33 cellular contexts compared by ENCODE assay signal in the genomic region with DNA sequence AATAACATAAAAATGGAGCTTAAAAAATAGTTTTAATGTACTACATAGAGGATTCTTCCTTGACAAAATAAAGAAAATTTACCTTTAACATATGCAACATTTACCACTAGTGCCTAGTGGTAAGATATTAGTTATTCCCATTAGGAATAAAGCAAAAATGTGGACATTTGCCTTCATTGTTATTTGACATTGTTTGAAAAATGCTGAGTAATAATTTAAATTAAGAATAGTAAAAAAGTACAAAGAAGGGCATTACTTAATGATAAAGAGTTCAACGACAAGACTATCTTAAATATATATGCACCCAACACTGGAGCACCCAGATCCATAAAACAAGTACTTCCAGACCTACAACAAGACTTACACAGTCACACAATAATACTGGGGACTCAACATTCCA.
"Had no signal": no experiment of that assay in that cellular context is flagged by ENCODE, and none has a peak within 500 bp of the region (broad histone marks: within the 10 kb centered on the region; RNA-seq: fewer than 3 reads in every experiment).

No MANE protein-coding gene starts in this region.

- ATAC-seq: activated naive CD4-positive, alpha-beta T cell treated with anti-CD3 and anti-CD28 coated beads, Interleukin-2, amount 50 U/mL, for 72 hours; activated naive CD8-positive, alpha-beta T cell treated with anti-CD3 and anti-CD28 coated beads, Interleukin-2, amount 50 U/mL, for 24 hours; activated T-cell treated with anti-CD3 and anti-CD28 coated beads, Interleukin-2, amount 50 U/mL, for 4 hours; activated T-cell treated with anti-CD3 and anti-CD28 coated beads, Interleukin-2, amount 50 U/mL, for 72 hours; activated T-helper 17 cell treated with anti-CD3 and anti-CD28 coated beads, Interleukin-2, amount 50 U/mL, for 72 hours; body of pancreas had no signal

- H3K36me3 ChIP-seq: adrenal gland, ascending aorta, brain microvascular endothelial cell, breast epithelium, cardiac muscle cell had no signal

- H3K27ac ChIP-seq: adrenal gland, ascending aorta, body of pancreas, brain microvascular endothelial cell, breast epithelium, cardiac muscle cell had no signal

- FAIRE-seq: astrocyte had no signal

- H3K27me3 ChIP-seq: adrenal gland, ascending aorta, body of pancreas, brain microvascular endothelial cell, breast epithelium, cardiac muscle cell had no signal

- H3K4me1 ChIP-seq: adrenal gland, ascending aorta, body of pancreas, breast epithelium had no signal

- H3K4me3 ChIP-seq: adrenal gland, ascending aorta, body of pancreas, breast epithelium, cardiac muscle cell had no signal

- H3K9me3 ChIP-seq: adrenal gland, ascending aorta had no signal

- DNase-seq: activated effector memory CD4-positive, alpha-beta T cell treated with anti-CD3 and anti-CD28 coated beads, Interleukin-2, amount 50 U/mL, for 16 hours; activated effector memory CD4-positive, alpha-beta T cell treated with Interleukin-2 at 50 U/mL for 16 hours; activated gamma-delta T cell; activated gamma-delta T cell treated with Interleukin-2 at 50 U/mL for 16 hours; activated naive CD4-positive, alpha-beta T cell; activated naive CD4-positive, alpha-beta T cell treated with anti-CD3 and anti-CD28 coated beads for 36 hours; activated naive CD4-positive, alpha-beta T cell treated with anti-CD3 and anti-CD28 coated beads, Interleukin-2, amount 10 ng/mL, durations not matched to agents 7 days and 5 days; activated naive CD4-positive, alpha-beta T cell treated with anti-CD3 and anti-CD28 coated beads, Interleukin-2, amount 50 U/mL, for 16 hours; activated naive CD4-positive, alpha-beta T cell treated with Interleukin-2 at 50 U/mL for 16 hours; activated naive CD8-positive, alpha-beta T cell treated with anti-CD3 and anti-CD28 coated beads for 36 hours; activated naive CD8-positive, alpha-beta T cell treated with anti-CD3 and anti-CD28 coated beads, Interleukin-2, amount 10 ng/mL, durations not matched to agents 7 days and 5 days; activated naive CD8-positive, alpha-beta T cell treated with anti-CD3 and anti-CD28 coated beads, Interleukin-2, amount 50 U/mL, for 24 hours; activated T-cell treated with anti-CD3 and anti-CD28 coated beads, Interleukin-2, amount 50 U/mL, for 1 hour; activated T-cell treated with anti-CD3 and anti-CD28 coated beads, Interleukin-2, amount 50 U/mL, for 24 hours; activated T-cell treated with anti-CD3 and anti-CD28 coated beads, Interleukin-2, amount 50 U/mL, for 4 hours; activated T-cell treated with anti-CD3 and anti-CD28 coated beads, Interleukin-2, amount 50 U/mL, for 48 hours; activated T-cell treated with anti-CD3 and anti-CD28 coated beads, Interleukin-2, amount 50 U/mL, for 72 hours; adrenal gland; amniotic stem cell; amygdala; anterior cingulate cortex; aorta; body of pancreas; brain microvascular endothelial cell; caudate nucleus; central memory CD4-positive, alpha-beta T cell; cerebellar nuclear complex had no signal
